In the genomic region with DNA sequence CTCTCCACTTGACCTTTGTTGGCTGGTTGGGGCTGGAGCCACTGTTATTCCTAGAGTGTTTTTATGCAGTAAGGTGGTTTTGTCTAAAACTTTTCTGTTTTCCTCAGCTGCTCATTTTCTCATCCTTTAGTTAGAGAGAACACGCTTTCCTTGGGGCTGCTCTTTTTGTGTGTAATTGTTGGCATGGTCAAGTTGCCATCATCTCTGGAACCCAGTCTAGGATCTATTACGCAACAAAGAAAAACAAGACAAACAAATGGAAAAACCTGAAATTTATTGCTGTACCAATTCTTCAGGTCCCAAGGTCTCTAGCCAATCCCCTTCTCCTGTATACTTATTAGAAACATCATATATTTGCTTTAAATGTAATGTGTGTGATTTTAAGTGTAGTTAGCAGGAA, we compare ENCODE assay signal across 32 cellular contexts.
"Had no signal": no experiment of that assay in that cellular context is flagged by ENCODE, and none has a peak within 500 bp of the region (broad histone marks: within the 10 kb centered on the region; RNA-seq: fewer than 3 reads in every experiment).

No MANE protein-coding gene starts in this region.

- H3K4me1 ChIP-seq: ascending aorta had no signal

- H3K27me3 ChIP-seq: ascending aorta, cardiac muscle cell had no signal

- FAIRE-seq: bronchial epithelial cell had no signal

- DNase-seq: activated CD4-positive, alpha-beta memory T cell treated with anti-CD3 and anti-CD28 coated beads, Interleukin-2, amount 10 ng/mL, durations not matched to agents 7 days and 5 days; activated CD4-positive, alpha-beta T cell treated with anti-CD3 and anti-CD28 coated beads for 1 hour; activated CD4-positive, alpha-beta T cell treated with anti-CD3 and anti-CD28 coated beads for 36 hours; activated CD4-positive, alpha-beta T cell treated with anti-CD3 and anti-CD28 coated beads for 48 hours; activated CD4-positive, alpha-beta T cell treated with anti-CD3 and anti-CD28 coated beads, Interleukin-2, amount 10 ng/mL, durations not matched to agents 7 days and 5 days; activated CD4-positive, alpha-beta T cell treated with anti-CD3 and anti-CD28 coated beads, Interleukin-2, amount 50 U/mL, for 48 hours; activated CD4-positive, CD25-positive, alpha-beta regulatory T cell; activated CD8-positive, alpha-beta memory T cell treated with anti-CD3 and anti-CD28 coated beads for 24 hours; activated CD8-positive, alpha-beta memory T cell treated with anti-CD3 and anti-CD28 coated beads, Interleukin-2, amount 10 ng/mL, durations not matched to agents 7 days and 5 days; activated CD8-positive, alpha-beta memory T cell treated with anti-CD3 and anti-CD28 coated beads, Interleukin-2, amount 50 U/mL, for 48 hours; activated CD8-positive, alpha-beta T cell treated with anti-CD3 and anti-CD28 coated beads, Interleukin-2, amount 10 ng/mL, durations not matched to agents 7 days and 5 days; activated effector memory CD4-positive, alpha-beta T cell treated with Interleukin-2 at 50 U/mL for 16 hours; activated gamma-delta T cell; activated naive CD4-positive, alpha-beta T cell treated with anti-CD3 and anti-CD28 coated beads, Interleukin-2, amount 10 ng/mL, durations not matched to agents 7 days and 5 days; activated naive CD4-positive, alpha-beta T cell treated with Interleukin-2 at 50 U/mL for 16 hours; activated naive CD8-positive, alpha-beta T cell treated with anti-CD3 and anti-CD28 coated beads, Interleukin-2, amount 10 ng/mL, durations not matched to agents 7 days and 5 days; activated naive CD8-positive, alpha-beta T cell treated with anti-CD3 and anti-CD28 coated beads, Interleukin-2, amount 50 U/mL, for 24 hours; activated T-cell treated with anti-CD3 and anti-CD28 coated beads, Interleukin-2, amount 50 U/mL, for 24 hours; activated T-cell treated with anti-CD3 and anti-CD28 coated beads, Interleukin-2, amount 50 U/mL, for 48 hours; amygdala; anterior cingulate cortex; caudate nucleus; cerebellar nuclear complex; T-helper 1 cell; T-helper 2 cell; T-helper 9 cell; WERI-Rb-1 had no signal

- H3K36me3 ChIP-seq: ascending aorta, cardiac muscle cell, WERI-Rb-1 had no signal

- H3K27ac ChIP-seq: ascending aorta, cardiac muscle cell, WERI-Rb-1 had no signal

- ATAC-seq: activated CD4-positive, alpha-beta T cell treated with anti-CD3 and anti-CD28 coated beads for 36 hours; activated CD4-positive, CD25-positive, alpha-beta regulatory T cell treated with anti-CD3 and anti-CD28 coated beads, Interleukin-2, amount 50 U/mL, for 24 hours; activated CD8-positive, alpha-beta memory T cell treated with anti-CD3 and anti-CD28 coated beads, Interleukin-2, amount 10 ng/mL, durations not matched to agents 7 days and 5 days; activated CD8-positive, alpha-beta T cell treated with anti-CD3 and anti-CD28 coated beads, Interleukin-2, amount 10 ng/mL, durations not matched to agents 7 days and 5 days; activated naive CD8-positive, alpha-beta T cell treated with anti-CD3 and anti-CD28 coated beads, Interleukin-2, amount 50 U/mL, for 24 hours; WTC11 had no signal

- H3K4me3 ChIP-seq: ascending aorta, cardiac muscle cell had no signal
